Comparison of ENCODE assay signal across 8 cellular contexts in genomic region chr19:39480337-39481228, GRCh38. TPM values are rescaled to one million over a fixed set of nuclear protein-coding genes. Genes with fewer than 3 reads are reported as not detected.
DNase-seq lines count a peak whose midpoint lies in the region; ATAC-seq and FAIRE-seq lines count a peak whose summit lies in the region.

TSS of gene TIMM50 (plus strand) at chr19:39480838. CDS start at chr19:39480854, 16 bp downstream.

- H3K9me3 ChIP-seq in Karpas-422 (ENCODE audit: low read length) (no peaks in the 10 kb centered on the region), muscle layer of duodenum (ENCODE audit: control insufficient read depth in 1 of 2, low read length in 2 of 2) (no peaks in the 10 kb centered on the region)

- ATAC-seq in GM21786 (IDR thresholded peaks at IDR 0.05; ENCODE audit: unreplicated experiment), result peak; percentile 83
- ATAC-seq in esophagus mucosa, result peak; percentile 97

- H3K9ac ChIP-seq in Karpas-422 (ENCODE audit: low read length), result peak within 1 kb of the TSS; percentile 85

- H3K4me1 ChIP-seq in Karpas-422 (ENCODE audit: low read length) (peaks cover 20% of the 10 kb centered on the region), muscle layer of duodenum (ENCODE audit: control insufficient read depth in 1 of 2, insufficient read depth in 2 of 2, low read length in 2 of 2) (peaks cover 7 to 18% of the 10 kb centered on the region in 2 donors)

- H3K27me3 ChIP-seq in Karpas-422 (ENCODE audit: low read length), result no peaks in the 10 kb centered on the region
- H3K27me3 ChIP-seq in muscle layer of duodenum (ENCODE audit: low read depth, low read length), result no peaks in the 10 kb centered on the region

- H3K27ac ChIP-seq in Karpas-422 (ENCODE audit: low read length) (peak within 1 kb of the TSS; percentile 77), muscle layer of duodenum (ENCODE audit: low read length) (peak within 1 kb of the TSS; percentile 72)

- H3K36me3 ChIP-seq in Karpas-422 (ENCODE audit: insufficient read depth, low read length) (peaks cover 24% of the 10 kb centered on the region), muscle layer of duodenum (ENCODE audit: control insufficient read depth in 1 of 2, insufficient read depth in 2 of 2, low read length in 2 of 2) (peaks cover 14 to 26% of the 10 kb centered on the region in 2 donors)

- H3K4me3 ChIP-seq in Karpas-422 (ENCODE audit: low read length) (peak within 1 kb of the TSS; percentile 93), muscle layer of duodenum (ENCODE audit: low read depth in 1 of 2, low read length in 2 of 2) (peak within 1 kb of the TSS; percentile 99 to 100)

- no peaks in the 10 kb centered on the region for H3K9me2 ChIP-seq in Karpas-422 (replicated peaks; ENCODE audit: insufficient read depth, low read length)

- peaks cover 27% of the 10 kb centered on the region for H3K79me2 ChIP-seq in Karpas-422 (ENCODE audit: low read length)

- peak within 1 kb of the TSS; percentile 73; the same call in 1 of the 2 replicates for H2AFZ ChIP-seq in Karpas-422 (ENCODE audit: low read length)

- peak; percentile 52 for FAIRE-seq in RCC 7860 (lab: Jason Lieb, UNC)

- no peaks in the 10 kb centered on the region; the same call in 1 of the 2 replicates for H4K20me1 ChIP-seq in Karpas-422 (ENCODE audit: insufficient read depth, low read depth, low read length)

- DNase-seq in DMS53 treated with DMSO at 0.1 percent for 48 hours (lab: John Stamatoyannopoulos, UW; ENCODE audit: unreplicated experiment) (peak; percentile 94), Karpas-422 (peak; percentile 99), RCC 7860 (ENCODE audit: low spot score) (peak; percentile 81)
- DNase-seq in activated T-cell treated with anti-CD3 and anti-CD28 coated beads, Interleukin-2, amount 50 U/mL, for 48 hours, result peak; percentile 99
- DNase-seq in stimulated activated CD8-positive, alpha-beta memory T cell treated with anti-CD3 and anti-CD28 coated beads, Interleukin-7, amount 100 ng/mL, for 24 hours (ENCODE audit: low read depth), result peak; percentile 98

- H3K4me2 ChIP-seq in Karpas-422 (ENCODE audit: low read depth, low read length, poor library complexity, severe bottlenecking), result peak within 1 kb of the TSS; percentile 91

RNA-seq across cellular contexts. Expression of gene TIMM50, which starts in this region (rescaled TPM):
- total RNA-seq in Karpas-422 (2014; rRNA removed; shearing (Covaris generic); ENCODE audit: low replicate concordance), result 61.2 and 101 TPM in 2 replicates
- 55.6 TPM for total RNA-seq in esophagus mucosa

Comparison
In these comparisons a context has a peak if more than half of its experiments do, and no peak if none do; other contexts are left out.
1. Peak in every context shown above with its lines: DNase-seq, ATAC-seq, H3K4me3 ChIP-seq and H3K27ac ChIP-seq.